In the genomic region with DNA sequence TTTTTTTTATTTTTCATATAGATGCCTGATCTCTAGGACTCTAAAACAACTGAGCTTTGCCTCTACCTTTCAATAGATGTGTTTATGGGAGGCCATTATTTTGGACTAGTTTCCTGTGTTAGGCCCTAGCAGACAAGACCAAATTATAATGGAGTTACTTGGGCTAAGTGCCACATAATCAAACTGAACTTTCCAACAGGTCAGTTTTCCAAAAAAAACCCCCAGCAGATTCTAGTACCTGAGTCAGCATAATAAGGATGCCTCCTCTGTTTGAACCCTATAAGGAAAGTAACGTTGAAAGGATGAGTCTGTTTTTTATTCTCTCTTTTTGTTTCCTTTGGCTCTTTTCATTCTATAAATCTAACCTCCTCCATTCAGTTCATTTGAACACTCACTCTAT, we compare ENCODE assay signal across 17 cellular contexts.
A peak's percentile ranks its signal among the peaks of the same experiment; 100 is the strongest.
DNase-seq lines count a peak whose midpoint lies in the region; ATAC-seq, FAIRE-seq and TF ChIP-seq lines count a peak whose summit lies in the region.
"Had no signal": no experiment of that assay in that cellular context is flagged by ENCODE, and none has a peak within 500 bp of the region (broad histone marks: within the 10 kb centered on the region; RNA-seq: fewer than 3 reads in every experiment).

No MANE protein-coding gene starts in this region.

- DNase-seq in stimulated activated naive CD8-positive, alpha-beta T cell treated with anti-CD3 and anti-CD28 coated beads, Interleukin-15, Interleukin-2, amounts not matched to agents 100 U/mL and 50 U/mL, for 24 hours: no peak
- DNase-seq in immature natural killer cell: no peak
- DNase-seq in DMS153 treated with DMSO at 0.1 percent for 48 hours (lab: John Stamatoyannopoulos, UW; ENCODE audit: unreplicated experiment): no peak
- no peak for DNase-seq in GM12891 (ENCODE audit: insufficient read length, low spot score)
- DNase-seq: amygdala; colonic mucosa; GF-D8; glutamatergic neuron; Kasumi-1; NCI-H146; nephron progenitor cell; stimulated activated CD4-positive, alpha-beta T cell treated with anti-CD3 and anti-CD28 coated beads, Interleukin-15, amount 100 ng/mL, for 24 hours had no signal

- FAIRE-seq in GM12891 (lab: Jason Lieb, UNC): no peak
- FAIRE-seq: H1 had no signal

- no peaks in the 10 kb centered on the region for H3K27me3 Mint-ChIP-seq in stimulated activated naive CD8-positive, alpha-beta T cell treated with anti-CD3 and anti-CD28 coated beads, Interleukin-15, Interleukin-2, amounts not matched to agents 100 ng/mL and 50 ng/mL, for 24 hours
- H3K27me3 Mint-ChIP-seq in activated naive CD8-positive, alpha-beta T cell: no peaks in the 10 kb centered on the region
- peaks cover 0 to under 1% (median 0%) of the 10 kb centered on the region in 3 donors for H3K27me3 Mint-ChIP-seq in immature natural killer cell (ENCODE audit: low read depth in 3 of 3)

- peaks cover 38% of the 10 kb centered on the region for H3K4me1 Mint-ChIP-seq in stimulated activated naive CD8-positive, alpha-beta T cell treated with anti-CD3 and anti-CD28 coated beads, Interleukin-15, Interleukin-2, amounts not matched to agents 100 ng/mL and 50 ng/mL, for 24 hours (ENCODE audit: low read depth)
- H3K4me1 Mint-ChIP-seq in activated naive CD8-positive, alpha-beta T cell (ENCODE audit: low read depth): peaks cover 26% of the 10 kb centered on the region
- H3K4me1 Mint-ChIP-seq in immature natural killer cell: peaks cover 23 to 46% of the 10 kb centered on the region in 2 donors

- peak overlapping the region; percentile 90 for H3K27ac Mint-ChIP-seq in stimulated activated naive CD8-positive, alpha-beta T cell treated with anti-CD3 and anti-CD28 coated beads, Interleukin-15, Interleukin-2, amounts not matched to agents 100 ng/mL and 50 ng/mL, for 24 hours
- H3K27ac Mint-ChIP-seq in activated naive CD8-positive, alpha-beta T cell: peak overlapping the region; percentile 90
- H3K27ac Mint-ChIP-seq in immature natural killer cell: peak overlapping the region in 4 of 6 donors; percentile 39 to 78 (median 71)

- H3K4me3 Mint-ChIP-seq in stimulated activated naive CD8-positive, alpha-beta T cell treated with anti-CD3 and anti-CD28 coated beads, Interleukin-15, Interleukin-2, amounts not matched to agents 100 ng/mL and 50 ng/mL, for 24 hours: no peak overlapping the region
- no peak overlapping the region for H3K4me3 Mint-ChIP-seq in activated naive CD8-positive, alpha-beta T cell
- peak overlapping the region in 1 of 5 donors; percentile 60 for H3K4me3 Mint-ChIP-seq in immature natural killer cell
- H3K4me3 Mint-ChIP-seq: nephron progenitor cell had no signal

- ATAC-seq in stimulated activated naive CD8-positive, alpha-beta T cell treated with anti-CD3 and anti-CD28 coated beads, Interleukin-15, Interleukin-2, amounts not matched to agents 100 U/mL and 50 U/mL, for 24 hours: no peak
- ATAC-seq in HG02870 (IDR thresholded peaks at IDR 0.05; ENCODE audit: unreplicated experiment) (no peak), HG03469 (IDR thresholded peaks at IDR 0.05; ENCODE audit: unreplicated experiment) (no peak)

- H3K36me3 Mint-ChIP-seq in stimulated activated naive CD8-positive, alpha-beta T cell treated with anti-CD3 and anti-CD28 coated beads, Interleukin-15, Interleukin-2, amounts not matched to agents 100 ng/mL and 50 ng/mL, for 24 hours (ENCODE audit: low read depth): no peaks in the 10 kb centered on the region
- H3K36me3 Mint-ChIP-seq in activated naive CD8-positive, alpha-beta T cell: peaks cover 3% of the 10 kb centered on the region
- peaks cover 0 to 5% (median 0%) of the 10 kb centered on the region in 3 donors for H3K36me3 Mint-ChIP-seq in immature natural killer cell

- no peaks in the 10 kb centered on the region for H3K9me3 Mint-ChIP-seq in stimulated activated naive CD8-positive, alpha-beta T cell treated with anti-CD3 and anti-CD28 coated beads, Interleukin-15, Interleukin-2, amounts not matched to agents 100 ng/mL and 50 ng/mL, for 24 hours
- no peaks in the 10 kb centered on the region for H3K9me3 Mint-ChIP-seq in activated naive CD8-positive, alpha-beta T cell (ENCODE audit: low read depth)
- no peaks in the 10 kb centered on the region for H3K9me3 Mint-ChIP-seq in immature natural killer cell

- TF ChIP-seq POLR2A in GM12891 (IDR thresholded peaks at IDR 0.05; ENCODE audit: low read depth, low read length): no peak

TF ChIP-seq in GM12891, 5 proteins besides CTCF, POLR2A, EP300 and RAD21:
- TF ChIP-seq PAX5 (IDR thresholded peaks at IDR 0.05; ENCODE audit: insufficient read depth, low read length, severe bottlenecking) (no peak), POLR2AphosphoS5 (IDR thresholded peaks at IDR 0.05; ENCODE audit: low read depth, low read length) (no peak), SPI1 (IDR thresholded peaks at IDR 0.05; ENCODE audit: low read depth, low read length) (no peak), POU2F2 (IDR thresholded peaks at IDR 0.05; ENCODE audit: low read depth, low read length) (no peak), TAF1 (IDR thresholded peaks at IDR 0.05; ENCODE audit: low read depth, low read length) (no peak)
